ENCODE assay signal across 1 cellular context in the genomic region with DNA sequence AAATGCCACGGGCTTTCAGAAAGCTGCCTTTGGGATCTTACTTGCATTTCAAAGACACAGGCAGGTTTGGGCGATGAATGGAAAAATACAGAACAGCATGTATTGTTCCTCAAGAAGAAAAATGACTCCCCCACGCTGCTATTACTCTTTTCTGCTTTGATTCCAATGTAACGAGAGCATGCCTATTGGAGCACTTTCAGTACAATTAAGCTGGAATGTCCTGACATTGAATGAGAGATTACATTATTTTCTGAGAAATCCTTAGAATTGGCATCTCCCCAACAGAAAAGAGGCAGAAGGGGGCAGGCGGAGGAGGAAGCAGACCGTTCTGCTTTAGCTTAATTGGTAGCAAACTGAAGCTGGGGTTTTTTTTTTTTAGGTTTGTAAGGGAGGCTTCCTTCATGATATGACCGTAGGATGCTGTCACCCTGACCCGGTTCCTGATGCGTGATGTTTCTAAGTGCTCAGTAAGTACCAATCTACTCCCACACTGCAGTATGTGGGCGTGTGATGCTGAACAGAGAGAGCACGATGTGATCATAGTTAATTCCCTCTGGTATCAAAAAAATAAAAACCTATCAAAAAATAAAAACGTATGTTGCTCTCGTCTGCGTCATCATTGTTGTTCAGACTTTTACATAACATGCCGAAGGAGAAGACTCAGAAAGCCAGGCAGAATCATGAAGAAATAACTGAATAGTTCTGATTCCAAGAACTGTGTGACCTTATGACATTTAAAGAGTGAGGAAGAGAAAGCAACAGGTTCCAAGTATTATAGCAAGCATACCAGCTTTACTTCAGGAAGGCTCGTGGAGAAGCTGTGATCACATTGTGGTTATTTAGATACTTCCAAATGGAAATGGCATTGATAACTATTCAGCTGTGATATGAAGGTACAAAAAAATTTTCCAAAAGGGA.
TF ChIP-seq lines count a peak whose summit lies in the region.

No MANE protein-coding gene starts in this region.

TF ChIP-seq in WTC11, 78 proteins besides CTCF, POLR2A, EP300 and RAD21 (continued from another document):
- TF ChIP-seq, protein P1, sequence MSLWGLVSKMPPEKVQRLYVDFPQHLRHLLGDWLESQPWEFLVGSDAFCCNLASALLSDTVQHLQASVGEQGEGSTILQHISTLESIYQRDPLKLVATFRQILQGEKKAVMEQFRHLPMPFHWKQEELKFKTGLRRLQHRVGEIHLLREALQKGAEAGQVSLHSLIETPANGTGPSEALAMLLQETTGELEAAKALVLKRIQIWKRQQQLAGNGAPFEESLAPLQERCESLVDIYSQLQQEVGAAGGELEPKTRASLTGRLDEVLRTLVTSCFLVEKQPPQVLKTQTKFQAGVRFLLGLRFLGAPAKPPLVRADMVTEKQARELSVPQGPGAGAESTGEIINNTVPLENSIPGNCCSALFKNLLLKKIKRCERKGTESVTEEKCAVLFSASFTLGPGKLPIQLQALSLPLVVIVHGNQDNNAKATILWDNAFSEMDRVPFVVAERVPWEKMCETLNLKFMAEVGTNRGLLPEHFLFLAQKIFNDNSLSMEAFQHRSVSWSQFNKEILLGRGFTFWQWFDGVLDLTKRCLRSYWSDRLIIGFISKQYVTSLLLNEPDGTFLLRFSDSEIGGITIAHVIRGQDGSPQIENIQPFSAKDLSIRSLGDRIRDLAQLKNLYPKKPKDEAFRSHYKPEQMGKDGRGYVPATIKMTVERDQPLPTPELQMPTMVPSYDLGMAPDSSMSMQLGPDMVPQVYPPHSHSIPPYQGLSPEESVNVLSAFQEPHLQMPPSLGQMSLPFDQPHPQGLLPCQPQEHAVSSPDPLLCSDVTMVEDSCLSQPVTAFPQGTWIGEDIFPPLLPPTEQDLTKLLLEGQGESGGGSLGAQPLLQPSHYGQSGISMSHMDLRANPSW (CRISPR knock-in tag; conservative IDR thresholded peaks at IDR 0.05; ENCODE audit: low read depth) = no peak
- TF ChIP-seq, protein P2, sequence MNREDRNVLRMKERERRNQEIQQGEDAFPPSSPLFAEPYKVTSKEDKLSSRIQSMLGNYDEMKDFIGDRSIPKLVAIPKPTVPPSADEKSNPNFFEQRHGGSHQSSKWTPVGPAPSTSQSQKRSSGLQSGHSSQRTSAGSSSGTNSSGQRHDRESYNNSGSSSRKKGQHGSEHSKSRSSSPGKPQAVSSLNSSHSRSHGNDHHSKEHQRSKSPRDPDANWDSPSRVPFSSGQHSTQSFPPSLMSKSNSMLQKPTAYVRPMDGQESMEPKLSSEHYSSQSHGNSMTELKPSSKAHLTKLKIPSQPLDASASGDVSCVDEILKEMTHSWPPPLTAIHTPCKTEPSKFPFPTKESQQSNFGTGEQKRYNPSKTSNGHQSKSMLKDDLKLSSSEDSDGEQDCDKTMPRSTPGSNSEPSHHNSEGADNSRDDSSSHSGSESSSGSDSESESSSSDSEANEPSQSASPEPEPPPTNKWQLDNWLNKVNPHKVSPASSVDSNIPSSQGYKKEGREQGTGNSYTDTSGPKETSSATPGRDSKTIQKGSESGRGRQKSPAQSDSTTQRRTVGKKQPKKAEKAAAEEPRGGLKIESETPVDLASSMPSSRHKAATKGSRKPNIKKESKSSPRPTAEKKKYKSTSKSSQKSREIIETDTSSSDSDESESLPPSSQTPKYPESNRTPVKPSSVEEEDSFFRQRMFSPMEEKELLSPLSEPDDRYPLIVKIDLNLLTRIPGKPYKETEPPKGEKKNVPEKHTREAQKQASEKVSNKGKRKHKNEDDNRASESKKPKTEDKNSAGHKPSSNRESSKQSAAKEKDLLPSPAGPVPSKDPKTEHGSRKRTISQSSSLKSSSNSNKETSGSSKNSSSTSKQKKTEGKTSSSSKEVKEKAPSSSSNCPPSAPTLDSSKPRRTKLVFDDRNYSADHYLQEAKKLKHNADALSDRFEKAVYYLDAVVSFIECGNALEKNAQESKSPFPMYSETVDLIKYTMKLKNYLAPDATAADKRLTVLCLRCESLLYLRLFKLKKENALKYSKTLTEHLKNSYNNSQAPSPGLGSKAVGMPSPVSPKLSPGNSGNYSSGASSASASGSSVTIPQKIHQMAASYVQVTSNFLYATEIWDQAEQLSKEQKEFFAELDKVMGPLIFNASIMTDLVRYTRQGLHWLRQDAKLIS (CRISPR knock-in tag; IDR thresholded peaks at IDR 0.05; ENCODE audit: borderline replicate concordance) = no peak
- TF ChIP-seq GABPB1 (CRISPR knock-in tag; IDR thresholded peaks at IDR 0.05) = no peak
- TF ChIP-seq, protein P3, sequence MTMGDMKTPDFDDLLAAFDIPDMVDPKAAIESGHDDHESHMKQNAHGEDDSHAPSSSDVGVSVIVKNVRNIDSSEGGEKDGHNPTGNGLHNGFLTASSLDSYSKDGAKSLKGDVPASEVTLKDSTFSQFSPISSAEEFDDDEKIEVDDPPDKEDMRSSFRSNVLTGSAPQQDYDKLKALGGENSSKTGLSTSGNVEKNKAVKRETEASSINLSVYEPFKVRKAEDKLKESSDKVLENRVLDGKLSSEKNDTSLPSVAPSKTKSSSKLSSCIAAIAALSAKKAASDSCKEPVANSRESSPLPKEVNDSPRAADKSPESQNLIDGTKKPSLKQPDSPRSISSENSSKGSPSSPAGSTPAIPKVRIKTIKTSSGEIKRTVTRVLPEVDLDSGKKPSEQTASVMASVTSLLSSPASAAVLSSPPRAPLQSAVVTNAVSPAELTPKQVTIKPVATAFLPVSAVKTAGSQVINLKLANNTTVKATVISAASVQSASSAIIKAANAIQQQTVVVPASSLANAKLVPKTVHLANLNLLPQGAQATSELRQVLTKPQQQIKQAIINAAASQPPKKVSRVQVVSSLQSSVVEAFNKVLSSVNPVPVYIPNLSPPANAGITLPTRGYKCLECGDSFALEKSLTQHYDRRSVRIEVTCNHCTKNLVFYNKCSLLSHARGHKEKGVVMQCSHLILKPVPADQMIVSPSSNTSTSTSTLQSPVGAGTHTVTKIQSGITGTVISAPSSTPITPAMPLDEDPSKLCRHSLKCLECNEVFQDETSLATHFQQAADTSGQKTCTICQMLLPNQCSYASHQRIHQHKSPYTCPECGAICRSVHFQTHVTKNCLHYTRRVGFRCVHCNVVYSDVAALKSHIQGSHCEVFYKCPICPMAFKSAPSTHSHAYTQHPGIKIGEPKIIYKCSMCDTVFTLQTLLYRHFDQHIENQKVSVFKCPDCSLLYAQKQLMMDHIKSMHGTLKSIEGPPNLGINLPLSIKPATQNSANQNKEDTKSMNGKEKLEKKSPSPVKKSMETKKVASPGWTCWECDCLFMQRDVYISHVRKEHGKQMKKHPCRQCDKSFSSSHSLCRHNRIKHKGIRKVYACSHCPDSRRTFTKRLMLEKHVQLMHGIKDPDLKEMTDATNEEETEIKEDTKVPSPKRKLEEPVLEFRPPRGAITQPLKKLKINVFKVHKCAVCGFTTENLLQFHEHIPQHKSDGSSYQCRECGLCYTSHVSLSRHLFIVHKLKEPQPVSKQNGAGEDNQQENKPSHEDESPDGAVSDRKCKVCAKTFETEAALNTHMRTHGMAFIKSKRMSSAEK (CRISPR knock-in tag; IDR thresholded peaks at IDR 0.05; ENCODE audit: borderline replicate concordance) = no peak
- TF ChIP-seq, protein P4, sequence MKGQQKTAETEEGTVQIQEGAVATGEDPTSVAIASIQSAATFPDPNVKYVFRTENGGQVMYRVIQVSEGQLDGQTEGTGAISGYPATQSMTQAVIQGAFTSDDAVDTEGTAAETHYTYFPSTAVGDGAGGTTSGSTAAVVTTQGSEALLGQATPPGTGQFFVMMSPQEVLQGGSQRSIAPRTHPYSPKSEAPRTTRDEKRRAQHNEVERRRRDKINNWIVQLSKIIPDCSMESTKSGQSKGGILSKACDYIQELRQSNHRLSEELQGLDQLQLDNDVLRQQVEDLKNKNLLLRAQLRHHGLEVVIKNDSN (CRISPR knock-in tag; IDR thresholded peaks at IDR 0.05) = no peak
- no peak for TF ChIP-seq SMAD4 (CRISPR knock-in tag; IDR thresholded peaks at IDR 0.05)
- TF ChIP-seq OVOL2 (CRISPR knock-in tag; IDR thresholded peaks at IDR 0.05; ENCODE audit: borderline replicate concordance) = no peak
- TF ChIP-seq, protein P5, sequence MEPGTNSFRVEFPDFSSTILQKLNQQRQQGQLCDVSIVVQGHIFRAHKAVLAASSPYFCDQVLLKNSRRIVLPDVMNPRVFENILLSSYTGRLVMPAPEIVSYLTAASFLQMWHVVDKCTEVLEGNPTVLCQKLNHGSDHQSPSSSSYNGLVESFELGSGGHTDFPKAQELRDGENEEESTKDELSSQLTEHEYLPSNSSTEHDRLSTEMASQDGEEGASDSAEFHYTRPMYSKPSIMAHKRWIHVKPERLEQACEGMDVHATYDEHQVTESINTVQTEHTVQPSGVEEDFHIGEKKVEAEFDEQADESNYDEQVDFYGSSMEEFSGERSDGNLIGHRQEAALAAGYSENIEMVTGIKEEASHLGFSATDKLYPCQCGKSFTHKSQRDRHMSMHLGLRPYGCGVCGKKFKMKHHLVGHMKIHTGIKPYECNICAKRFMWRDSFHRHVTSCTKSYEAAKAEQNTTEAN (CRISPR knock-in tag; IDR thresholded peaks at IDR 0.05) = no peak
- TF ChIP-seq TP53 (CRISPR knock-in tag; IDR thresholded peaks at IDR 0.05) = no peak
- TF ChIP-seq, protein P6, sequence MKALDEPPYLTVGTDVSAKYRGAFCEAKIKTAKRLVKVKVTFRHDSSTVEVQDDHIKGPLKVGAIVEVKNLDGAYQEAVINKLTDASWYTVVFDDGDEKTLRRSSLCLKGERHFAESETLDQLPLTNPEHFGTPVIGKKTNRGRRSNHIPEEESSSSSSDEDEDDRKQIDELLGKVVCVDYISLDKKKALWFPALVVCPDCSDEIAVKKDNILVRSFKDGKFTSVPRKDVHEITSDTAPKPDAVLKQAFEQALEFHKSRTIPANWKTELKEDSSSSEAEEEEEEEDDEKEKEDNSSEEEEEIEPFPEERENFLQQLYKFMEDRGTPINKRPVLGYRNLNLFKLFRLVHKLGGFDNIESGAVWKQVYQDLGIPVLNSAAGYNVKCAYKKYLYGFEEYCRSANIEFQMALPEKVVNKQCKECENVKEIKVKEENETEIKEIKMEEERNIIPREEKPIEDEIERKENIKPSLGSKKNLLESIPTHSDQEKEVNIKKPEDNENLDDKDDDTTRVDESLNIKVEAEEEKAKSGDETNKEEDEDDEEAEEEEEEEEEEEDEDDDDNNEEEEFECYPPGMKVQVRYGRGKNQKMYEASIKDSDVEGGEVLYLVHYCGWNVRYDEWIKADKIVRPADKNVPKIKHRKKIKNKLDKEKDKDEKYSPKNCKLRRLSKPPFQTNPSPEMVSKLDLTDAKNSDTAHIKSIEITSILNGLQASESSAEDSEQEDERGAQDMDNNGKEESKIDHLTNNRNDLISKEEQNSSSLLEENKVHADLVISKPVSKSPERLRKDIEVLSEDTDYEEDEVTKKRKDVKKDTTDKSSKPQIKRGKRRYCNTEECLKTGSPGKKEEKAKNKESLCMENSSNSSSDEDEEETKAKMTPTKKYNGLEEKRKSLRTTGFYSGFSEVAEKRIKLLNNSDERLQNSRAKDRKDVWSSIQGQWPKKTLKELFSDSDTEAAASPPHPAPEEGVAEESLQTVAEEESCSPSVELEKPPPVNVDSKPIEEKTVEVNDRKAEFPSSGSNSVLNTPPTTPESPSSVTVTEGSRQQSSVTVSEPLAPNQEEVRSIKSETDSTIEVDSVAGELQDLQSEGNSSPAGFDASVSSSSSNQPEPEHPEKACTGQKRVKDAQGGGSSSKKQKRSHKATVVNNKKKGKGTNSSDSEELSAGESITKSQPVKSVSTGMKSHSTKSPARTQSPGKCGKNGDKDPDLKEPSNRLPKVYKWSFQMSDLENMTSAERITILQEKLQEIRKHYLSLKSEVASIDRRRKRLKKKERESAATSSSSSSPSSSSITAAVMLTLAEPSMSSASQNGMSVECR (CRISPR knock-in tag; IDR thresholded peaks at IDR 0.05; ENCODE audit: borderline replicate concordance) = no peak
- no peak for TF ChIP-seq EMX1 (CRISPR knock-in tag; IDR thresholded peaks at IDR 0.05)
- no peak for TF ChIP-seq ATF1 (CRISPR knock-in tag; IDR thresholded peaks at IDR 0.05)
- TF ChIP-seq ZNF396 (CRISPR knock-in tag; IDR thresholded peaks at IDR 0.05; ENCODE audit: borderline replicate concordance) = no peak
- no peak for TF ChIP-seq NFE2L1 (CRISPR knock-in tag; IDR thresholded peaks at IDR 0.05)
- TF ChIP-seq, protein P7, sequence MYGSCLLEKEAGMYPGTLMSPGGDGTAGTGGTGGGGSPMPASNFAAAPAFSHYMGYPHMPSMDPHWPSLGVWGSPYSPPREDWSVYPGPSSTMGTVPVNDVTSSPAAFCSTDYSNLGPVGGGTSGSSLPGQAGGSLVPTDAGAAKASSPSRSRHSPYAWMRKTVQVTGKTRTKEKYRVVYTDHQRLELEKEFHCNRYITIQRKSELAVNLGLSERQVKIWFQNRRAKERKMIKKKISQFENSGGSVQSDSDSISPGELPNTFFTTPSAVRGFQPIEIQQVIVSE (CRISPR knock-in tag; IDR thresholded peaks at IDR 0.05; ENCODE audit: borderline replicate concordance) = no peak
